ENCODE assay signal across 8 cellular contexts in genomic region chr6:33316603-33317417, GRCh38. TPM values are rescaled to one million over a fixed set of nuclear protein-coding genes. Genes with fewer than 3 reads are reported as not detected.
DNase-seq lines count a peak whose midpoint lies in the region; ATAC-seq and TF ChIP-seq lines count a peak whose summit lies in the region.

No MANE protein-coding gene starts in this region.

- TF ChIP-seq EP300 in suprapubic skin (IDR thresholded peaks at IDR 0.05) = no peak

- H3K27me3 Mint-ChIP-seq in T-helper 1 cell treated with Interleukin-12 subunit alpha and Interleukin-12 subunit beta and Interleukin-4 antibody, amounts not matched to agents 30 μg/mL and 1 μg/mL, for 36 hours (ENCODE audit: low read depth) = no peaks in the 10 kb centered on the region
- H3K27me3 Mint-ChIP-seq in activated naive CD8-positive, alpha-beta T cell treated with anti-CD3 and anti-CD28 coated beads, Interleukin-2, amount 10 ng/mL, durations not matched to agents 7 days and 5 days = no peaks in the 10 kb centered on the region

- H3K4me1 ChIP-seq in suprapubic skin = peaks cover 72% of the 10 kb centered on the region

- peak overlapping the region; percentile 45 for H3K27ac Mint-ChIP-seq in T-helper 1 cell treated with Interleukin-12 subunit alpha and Interleukin-12 subunit beta and Interleukin-4 antibody, amounts not matched to agents 30 μg/mL and 1 μg/mL, for 36 hours
- peak overlapping the region; percentile 71 for H3K27ac Mint-ChIP-seq in activated naive CD8-positive, alpha-beta T cell treated with anti-CD3 and anti-CD28 coated beads, Interleukin-2, amount 10 ng/mL, durations not matched to agents 7 days and 5 days

- H3K9me3 ChIP-seq in suprapubic skin = no peaks in the 10 kb centered on the region

- peaks cover 65% of the 10 kb centered on the region for H3K36me3 Mint-ChIP-seq in T-helper 1 cell treated with Interleukin-12 subunit alpha and Interleukin-12 subunit beta and Interleukin-4 antibody, amounts not matched to agents 30 μg/mL and 1 μg/mL, for 36 hours (ENCODE audit: low read depth)
- peaks cover 54% of the 10 kb centered on the region for H3K36me3 Mint-ChIP-seq in activated naive CD8-positive, alpha-beta T cell treated with anti-CD3 and anti-CD28 coated beads, Interleukin-2, amount 10 ng/mL, durations not matched to agents 7 days and 5 days

- no peaks in the 10 kb centered on the region for H3K27me3 ChIP-seq in suprapubic skin

- POLR2A ChIA-PET in activated naive CD8-positive, alpha-beta T cell treated with anti-CD3 and anti-CD28 coated beads, Interleukin-2, amount 10 ng/mL, durations not matched to agents 7 days and 5 days (lab: Charles Lee) = interaction anchor here (0.7 to 4.0 kb wide), 12 partner anchors 8 to 472 kb away, joined by 3 to 67 read pairs (median 6); partner anchors contain the start of genes B3GALT4, CUTA, PFDN6 and RGL2

- H3K9me3 Mint-ChIP-seq in T-helper 1 cell treated with Interleukin-12 subunit alpha and Interleukin-12 subunit beta and Interleukin-4 antibody, amounts not matched to agents 30 μg/mL and 1 μg/mL, for 36 hours = no peaks in the 10 kb centered on the region
- no peaks in the 10 kb centered on the region for H3K9me3 Mint-ChIP-seq in activated naive CD8-positive, alpha-beta T cell treated with anti-CD3 and anti-CD28 coated beads, Interleukin-2, amount 10 ng/mL, durations not matched to agents 7 days and 5 days

- peak overlapping the region; percentile 74 for H3K27ac ChIP-seq in suprapubic skin

- no peak for TF ChIP-seq POLR2A in suprapubic skin (IDR thresholded peaks at IDR 0.05)

- peaks cover 57% of the 10 kb centered on the region for H3K4me1 Mint-ChIP-seq in T-helper 1 cell treated with Interleukin-12 subunit alpha and Interleukin-12 subunit beta and Interleukin-4 antibody, amounts not matched to agents 30 μg/mL and 1 μg/mL, for 36 hours (ENCODE audit: low read depth)
- H3K4me1 Mint-ChIP-seq in activated naive CD8-positive, alpha-beta T cell treated with anti-CD3 and anti-CD28 coated beads, Interleukin-2, amount 10 ng/mL, durations not matched to agents 7 days and 5 days = peaks cover 56% of the 10 kb centered on the region

- H3K4me3 Mint-ChIP-seq in T-helper 1 cell treated with Interleukin-12 subunit alpha and Interleukin-12 subunit beta and Interleukin-4 antibody, amounts not matched to agents 30 μg/mL and 1 μg/mL, for 36 hours = peak overlapping the region; percentile 99
- H3K4me3 Mint-ChIP-seq in activated naive CD8-positive, alpha-beta T cell treated with anti-CD3 and anti-CD28 coated beads, Interleukin-2, amount 10 ng/mL, durations not matched to agents 7 days and 5 days = peak overlapping the region; percentile 100

- no peak for ATAC-seq in activated naive CD8-positive, alpha-beta T cell treated with anti-CD3 and anti-CD28 coated beads, Interleukin-2, amount 10 ng/mL, durations not matched to agents 7 days and 5 days (ENCODE audit: low read depth)
- ATAC-seq in omental fat pad (ENCODE audit: low FRiP score) = no peak

- H3K4me3 ChIP-seq in suprapubic skin = peak overlapping the region; percentile 50

- DNase-seq in T-helper 1 cell = no peak
- no peak for DNase-seq in activated naive CD8-positive, alpha-beta T cell treated with anti-CD3 and anti-CD28 coated beads, Interleukin-2, amount 10 ng/mL, durations not matched to agents 7 days and 5 days
- DNase-seq in islet precursor cell = peak; percentile 47
- peak in 1 of 2 donors; percentile 76 for DNase-seq in suprapubic skin (ENCODE audit: low spot score in 2 of 2)
- DNase-seq in NCI-H69 (lab: John Stamatoyannopoulos, UW) = no peak
- DNase-seq in AG20443 (ENCODE audit: low spot score) = no peak
- no peak for DNase-seq in omental fat pad (ENCODE audit: low spot score)

- no peak for TF ChIP-seq CTCF in suprapubic skin (IDR thresholded peaks at IDR 0.05)
- TF ChIP-seq CTCF in omental fat pad (IDR thresholded peaks at IDR 0.05) = no peak

- peaks cover 22% of the 10 kb centered on the region for H3K36me3 ChIP-seq in suprapubic skin

- 76% methylated on average over 19 of the region's 19 CpGs for WGBS in suprapubic skin

RNA-seq across cellular contexts. Expression of gene ZBTB22, which starts 0.7 kb away (rescaled TPM):
- total RNA-seq in activated naive CD8-positive, alpha-beta T cell treated with anti-CD3 and anti-CD28 coated beads, Interleukin-2, amount 10 ng/mL, durations not matched to agents 7 days and 5 days = 10 to 100 TPM; 20.9 to 24.5 TPM
- 10 to 100 TPM; 32.1 to 36.8 (median 33.4) TPM for total RNA-seq in suprapubic skin
- total RNA-seq in omental fat pad = 10 to 100 TPM; 10.7 to 15.3 (median 11.6) TPM

RNA-seq across cellular contexts. Expression of gene TAPBP, which starts 2.9 kb away (rescaled TPM):
- 100 to 1,000 TPM; 250 to 257 TPM for total RNA-seq in activated naive CD8-positive, alpha-beta T cell treated with anti-CD3 and anti-CD28 coated beads, Interleukin-2, amount 10 ng/mL, durations not matched to agents 7 days and 5 days
- total RNA-seq in suprapubic skin (100 to 1,000 TPM in 3 of 4 donors, 10 to 100 TPM in 1; 91.5 to 132 (median 108) TPM), omental fat pad (10 to 100 TPM; 50.2 to 90.5 (median 69.1) TPM)

RNA-seq across cellular contexts. Expression of gene DAXX, which starts 5.9 kb away (rescaled TPM):
- total RNA-seq in activated naive CD8-positive, alpha-beta T cell treated with anti-CD3 and anti-CD28 coated beads, Interleukin-2, amount 10 ng/mL, durations not matched to agents 7 days and 5 days = 100 to 1,000 TPM; 108 to 117 TPM
- total RNA-seq in suprapubic skin (10 to 100 TPM; 35.6 to 53.2 (median 42.5) TPM), omental fat pad (10 to 100 TPM; 33.4 to 65.2 (median 42.5) TPM)

RNA-seq across cellular contexts. Expression of gene RGL2, which starts 18.1 kb away (rescaled TPM):
- total RNA-seq in activated naive CD8-positive, alpha-beta T cell treated with anti-CD3 and anti-CD28 coated beads, Interleukin-2, amount 10 ng/mL, durations not matched to agents 7 days and 5 days = 10 to 100 TPM; 65.4 to 65.5 TPM
- 100 to 1,000 TPM in 1 of 4 donors, 10 to 100 TPM in 3; 80.8 to 118 (median 96.6) TPM for total RNA-seq in suprapubic skin
- 10 to 100 TPM; 28.7 to 81.2 (median 41.7) TPM for total RNA-seq in omental fat pad

RNA-seq across cellular contexts. Expression of gene PFDN6, which starts 27.4 kb away (rescaled TPM):
- total RNA-seq in activated naive CD8-positive, alpha-beta T cell treated with anti-CD3 and anti-CD28 coated beads, Interleukin-2, amount 10 ng/mL, durations not matched to agents 7 days and 5 days = 10 to 100 TPM; 53.3 to 54.7 TPM
- total RNA-seq in suprapubic skin (10 to 100 TPM; 20.5 to 31.5 (median 22.3) TPM), omental fat pad (10 to 100 TPM; 16.0 to 30.8 (median 23.1) TPM)
